Comparison of ENCODE assay signal across 12 cellular contexts in genomic region chr12:25328082-25328712, GRCh38.
A peak's percentile ranks its signal among the peaks of the same experiment; 100 is the strongest.
DNase-seq lines count a peak whose midpoint lies in the region; ATAC-seq and TF ChIP-seq lines count a peak whose summit lies in the region.
"Had no signal": no experiment of that assay in that cellular context is flagged by ENCODE, and none has a peak within 500 bp of the region (broad histone marks: within the 10 kb centered on the region; RNA-seq: fewer than 3 reads in every experiment).

No MANE protein-coding gene starts in this region.

- TF ChIP-seq EP300 in tibial nerve (IDR thresholded peaks at IDR 0.05) = no peak

- no peak overlapping the region for H4K91ac ChIP-seq in mesenchymal stem cell (ENCODE audit: low read length)

- H3K18ac ChIP-seq in mesenchymal stem cell (ENCODE audit: low read depth in 1 of 2, low read length in 2 of 2) = no peak overlapping the region

- H3K4me2 ChIP-seq in mesenchymal stem cell (ENCODE audit: low read length, poor library complexity, severe bottlenecking) = no peak overlapping the region

- H3K4ac ChIP-seq in mesenchymal stem cell (ENCODE audit: low read depth in 1 of 2, low read length in 2 of 2) = no peak overlapping the region

- no peak overlapping the region for H4K8ac ChIP-seq in mesenchymal stem cell (ENCODE audit: low read length)

- H3K27ac ChIP-seq in mesenchymal stem cell (ENCODE audit: low read length, poor library complexity, severe bottlenecking) = no peak overlapping the region
- no peak overlapping the region for H3K27ac ChIP-seq in tibial nerve
- no peak overlapping the region for H3K27ac ChIP-seq in lower lobe of right lung
- no peak overlapping the region for H3K27ac ChIP-seq in right atrium auricular region
- H3K27ac ChIP-seq: neutrophil, SJSA1 had no signal

- H3K9me3 ChIP-seq in mesenchymal stem cell (ENCODE audit: control insufficient read depth, low read length) (no peaks in the 10 kb centered on the region), tibial nerve (no peaks in the 10 kb centered on the region), lower lobe of right lung (no peaks in the 10 kb centered on the region), right atrium auricular region (no peaks in the 10 kb centered on the region)
- H3K9me3 ChIP-seq: MG63, neutrophil, SJSA1 had no signal

- H3K23ac ChIP-seq in mesenchymal stem cell (ENCODE audit: low read length in 2 of 2) = no peak overlapping the region

- intact Hi-C loops in lower lobe of right lung (cut with DNase I) = no loop called here

- H3K4me1 ChIP-seq in mesenchymal stem cell (ENCODE audit: control insufficient read depth, insufficient read depth, low read depth, low read length) (no peaks in the 10 kb centered on the region), tibial nerve (peaks cover 0 to 20% (median under 1%) of the 10 kb centered on the region in 4 donors), lower lobe of right lung (peaks cover under 1% of the 10 kb centered on the region), right atrium auricular region (no peaks in the 10 kb centered on the region)

- 68% methylated on average over 2 of the region's 5 CpGs for WGBS in mesenchymal stem cell
- 31 to 37% methylated on average over 5 of the region's 5 CpGs for WGBS in tibial nerve, 2 donors

- H2BK5ac ChIP-seq in mesenchymal stem cell (ENCODE audit: low read depth, low read length, poor library complexity, severe bottlenecking) = no peak overlapping the region

- H3K4me3 ChIP-seq in cardiac fibroblast (replicated peaks in 1 of 2; ENCODE audit: low read depth in 2 of 2, low read length in 2 of 2) (no peak overlapping the region), mesenchymal stem cell (ENCODE audit: insufficient read depth in 1 of 2, low read depth in 1 of 2, low read length in 2 of 2) (no peak overlapping the region), tibial nerve (no peak overlapping the region), lower lobe of right lung (no peak overlapping the region), right atrium auricular region (no peak overlapping the region)
- H3K4me3 ChIP-seq: MG63, SJSA1 had no signal

- H3K36me3 ChIP-seq in mesenchymal stem cell (ENCODE audit: control insufficient read depth in 1 of 2, insufficient read depth in 2 of 2, low read depth in 1 of 2, low read length in 2 of 2) (no peaks in the 10 kb centered on the region), tibial nerve (no peaks in the 10 kb centered on the region), lower lobe of right lung (no peaks in the 10 kb centered on the region), right atrium auricular region (no peaks in the 10 kb centered on the region)
- H3K36me3 ChIP-seq: MG63, neutrophil, SJSA1 had no signal

- no peaks in the 10 kb centered on the region for H3K79me1 ChIP-seq in mesenchymal stem cell (replicated peaks; ENCODE audit: low read length, poor library complexity, severe bottlenecking)

- ATAC-seq in lower lobe of right lung = no peak

- no peak for TF ChIP-seq POLR2A in tibial nerve (IDR thresholded peaks at IDR 0.05)

- no peak overlapping the region for H2BK120ac ChIP-seq in mesenchymal stem cell (ENCODE audit: low read depth, low read length)

- no peak overlapping the region for H2AFZ ChIP-seq in mesenchymal stem cell (ENCODE audit: low read depth, low read length)

- peak; percentile 0 to 9 for DNase-seq in NCI-H2081 (lab: John Stamatoyannopoulos, UW)
- no peak for DNase-seq in NCI-H2081 treated with DMSO at 0.1 percent for 48 hours (lab: John Stamatoyannopoulos, UW)
- DNase-seq in MV-4-11 (lab: John Stamatoyannopoulos, UW) = peak; percentile 44
- peak; percentile 51 to 68 for DNase-seq in cardiac fibroblast (ENCODE audit: low read depth in 2 of 2)
- peak; percentile 60 for DNase-seq in mesenchymal stem cell
- DNase-seq in tibial nerve (ENCODE audit: low spot score in 2 of 2) = no peak
- DNase-seq in lower lobe of right lung = no peak
- no peak for DNase-seq in right atrium auricular region (ENCODE audit: low spot score)
- DNase-seq: aorta, MG63 had no signal

- no peak for TF ChIP-seq CTCF in cardiac fibroblast (IDR thresholded peaks at IDR 0.05; ENCODE audit: low read depth, low read length)
- TF ChIP-seq CTCF in tibial nerve (IDR thresholded peaks at IDR 0.05) = no peak
- no peak for TF ChIP-seq CTCF in lower lobe of right lung (IDR thresholded peaks at IDR 0.05)
- TF ChIP-seq CTCF in right atrium auricular region (IDR thresholded peaks at IDR 0.05) = no peak

- no peak overlapping the region for H2AK5ac ChIP-seq in mesenchymal stem cell (ENCODE audit: low read length, severe bottlenecking)

- no peak overlapping the region for H2BK15ac ChIP-seq in mesenchymal stem cell (ENCODE audit: low read depth, poor library complexity, severe bottlenecking)

- H3K9ac ChIP-seq in mesenchymal stem cell (ENCODE audit: low read length) = no peak overlapping the region

- H3K27me3 ChIP-seq in mesenchymal stem cell (ENCODE audit: control insufficient read depth in 1 of 2, insufficient read depth in 1 of 2, low read length in 2 of 2) = no peaks in the 10 kb centered on the region
- no peaks in the 10 kb centered on the region for H3K27me3 ChIP-seq in tibial nerve
- no peaks in the 10 kb centered on the region for H3K27me3 ChIP-seq in lower lobe of right lung (ENCODE audit: low read depth)
- H3K27me3 ChIP-seq in right atrium auricular region = no peaks in the 10 kb centered on the region
- H3K27me3 ChIP-seq: MG63, neutrophil, SJSA1 had no signal

- H2BK12ac ChIP-seq in mesenchymal stem cell (ENCODE audit: low read length in 2 of 2) = no peak overlapping the region

- no peak overlapping the region for H3K14ac ChIP-seq in mesenchymal stem cell (ENCODE audit: low read length in 2 of 2)

Comparison
In these comparisons a context has a peak if more than half of its experiments do, and no peak if none do; other contexts are left out.
1. DNase-seq: peak in NCI-H2081 (2 of 2), MV-4-11 (single experiment), cardiac fibroblast (2 of 2) and mesenchymal stem cell (single experiment); none in NCI-H2081 treated with DMSO at 0.1 percent for 48 hours (single experiment), tibial nerve (0 of 2), lower lobe of right lung (single experiment) and right atrium auricular region (single experiment).